ENCODE assay signal across 20 cellular contexts in the genomic region with DNA sequence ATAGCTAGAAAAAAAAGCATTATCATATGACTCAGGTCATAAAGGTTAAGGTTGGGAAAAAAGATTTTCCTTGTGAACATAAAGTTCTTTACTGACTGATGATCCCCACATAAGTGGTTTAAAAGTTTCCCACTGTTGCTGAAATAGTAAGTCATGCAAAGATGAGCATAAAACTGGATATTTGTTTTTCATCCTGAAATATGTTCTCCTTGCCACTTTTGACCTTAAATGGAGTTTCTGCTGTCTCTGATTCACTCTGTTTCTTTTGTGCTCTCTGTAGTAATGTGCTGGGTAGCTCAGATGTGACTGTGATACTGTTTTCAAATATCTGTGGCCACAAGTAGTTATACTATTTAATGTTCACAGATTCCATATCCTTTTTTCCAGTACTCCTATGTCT.
DNase-seq lines count a peak whose midpoint lies in the region; ATAC-seq and TF ChIP-seq lines count a peak whose summit lies in the region.
"Had no signal": no experiment of that assay in that cellular context is flagged by ENCODE, and none has a peak within 500 bp of the region (broad histone marks: within the 10 kb centered on the region; RNA-seq: fewer than 3 reads in every experiment).

No MANE protein-coding gene starts in this region.

- no peaks in the 10 kb centered on the region for H3K36me3 Mint-ChIP-seq in stimulated activated memory B cell treated with anti-CD40 and anti-IgM and Interleukin-4, amounts not matched to agents 10 μg/mL and 1 μg/mL and 100 μg/mL, for 72 hours
- H3K36me3 Mint-ChIP-seq in glutamatergic neuron (ENCODE audit: unreplicated experiment), result no peaks in the 10 kb centered on the region

- H3K4me1 Mint-ChIP-seq in stimulated activated memory B cell treated with anti-CD40 and anti-IgM and Interleukin-4, amounts not matched to agents 10 μg/mL and 1 μg/mL and 100 μg/mL, for 72 hours, result no peaks in the 10 kb centered on the region
- H3K4me1 Mint-ChIP-seq in glutamatergic neuron (ENCODE audit: low read depth, unreplicated experiment), result peaks cover 2% of the 10 kb centered on the region

- intact Hi-C loops in head of caudate nucleus (cut with DNase I), result loop anchor here (10.0 kb wide), 2 partner anchors 165 to 215 kb away; a partner anchor contains a TSS

- DNase-seq in EL (peak; percentile 46), amniotic epithelial cell (ENCODE audit: low read depth) (peak; percentile 94), fibroblast of villous mesenchyme (ENCODE audit: low read depth) (peak; percentile 66), renal cortical epithelial cell (ENCODE audit: low read depth) (peak; percentile 68), head of caudate nucleus (no peak), glutamatergic neuron (no peak)
- DNase-seq: activated CD4-positive, alpha-beta T cell treated with anti-CD3 and anti-CD28 coated beads for 4 hours; aorta; erythroblast; hypothalamus; MG63; mucosa of descending colon; NCI-H1694 treated with DMSO at 0.1 percent for 48 hours; NCI-H524 treated with DMSO at 0.1 percent for 48 hours; right lobe of liver had no signal

- H3K27me3 Mint-ChIP-seq in stimulated activated memory B cell treated with anti-CD40 and anti-IgM and Interleukin-4, amounts not matched to agents 10 μg/mL and 1 μg/mL and 100 μg/mL, for 72 hours, result no peaks in the 10 kb centered on the region
- H3K27me3 Mint-ChIP-seq in glutamatergic neuron (ENCODE audit: unreplicated experiment), result no peaks in the 10 kb centered on the region

- H3K27ac Mint-ChIP-seq in stimulated activated memory B cell treated with anti-CD40 and anti-IgM and Interleukin-4, amounts not matched to agents 10 μg/mL and 1 μg/mL and 100 μg/mL, for 72 hours, result no peak overlapping the region
- no peak overlapping the region for H3K27ac Mint-ChIP-seq in glutamatergic neuron (ENCODE audit: unreplicated experiment)
- H3K27ac Mint-ChIP-seq: dendritic cell treated with granulocyte-macrophage colony-stimulating factor and Interleukin-4, amounts not matched to agents 40 ng/mL and 50 ng/mL, for 4 days had no signal

- ATAC-seq in HG02852 (IDR thresholded peaks at IDR 0.05; ENCODE audit: unreplicated experiment), result no peak
- ATAC-seq in stimulated activated memory B cell treated with anti-CD40 and anti-IgM and Interleukin-4, amounts not matched to agents 10 μg/mL and 1 μg/mL and 100 μg/mL, for 72 hours, result no peak
- ATAC-seq: mucosa of descending colon, right lobe of liver had no signal

- no peak overlapping the region for H3K4me3 Mint-ChIP-seq in stimulated activated memory B cell treated with anti-CD40 and anti-IgM and Interleukin-4, amounts not matched to agents 10 μg/mL and 1 μg/mL and 100 μg/mL, for 72 hours
- no peak overlapping the region for H3K4me3 Mint-ChIP-seq in glutamatergic neuron (ENCODE audit: unreplicated experiment)
- H3K4me3 Mint-ChIP-seq: dendritic cell treated with granulocyte-macrophage colony-stimulating factor and Interleukin-4, amounts not matched to agents 40 ng/mL and 50 ng/mL, for 4 days had no signal

- H3K9me3 Mint-ChIP-seq in stimulated activated memory B cell treated with anti-CD40 and anti-IgM and Interleukin-4, amounts not matched to agents 10 μg/mL and 1 μg/mL and 100 μg/mL, for 72 hours, result peaks cover 8% of the 10 kb centered on the region
- no peaks in the 10 kb centered on the region for H3K9me3 Mint-ChIP-seq in glutamatergic neuron (ENCODE audit: unreplicated experiment)
- H3K9me3 Mint-ChIP-seq: dendritic cell treated with granulocyte-macrophage colony-stimulating factor and Interleukin-4, amounts not matched to agents 40 ng/mL and 50 ng/mL, for 4 days had no signal

- TF ChIP-seq CTCF in fibroblast of villous mesenchyme (IDR thresholded peaks at IDR 0.05; ENCODE audit: insufficient read depth, low read depth, low read length) (no peak), glutamatergic neuron (IDR thresholded peaks at IDR 0.05; ENCODE audit: partially characterized antibody, unreplicated experiment) (no peak)

- H3K4me3 ChIP-seq in fibroblast of villous mesenchyme (ENCODE audit: low read depth, low read length), result no peak overlapping the region
- H3K4me3 ChIP-seq: MG63, mucosa of descending colon, right lobe of liver, SK-N-MC, vagina had no signal

Comparison
In these comparisons a context has a peak if more than half of its experiments do, and no peak if none do; other contexts are left out.
1. DNase-seq: peak in EL (single experiment), amniotic epithelial cell (single experiment), fibroblast of villous mesenchyme (single experiment) and renal cortical epithelial cell (single experiment); none in head of caudate nucleus (0 of 42) and glutamatergic neuron (single experiment).